34 cellular contexts compared by ENCODE assay signal in genomic region chr2:172294983-172295382, GRCh38.
"Had no signal": no experiment of that assay in that cellular context is flagged by ENCODE, and none has a peak within 500 bp of the region (broad histone marks: within the 10 kb centered on the region; RNA-seq: fewer than 3 reads in every experiment).

No MANE protein-coding gene starts in this region.

- H3K9me3 ChIP-seq: adrenal gland, ascending aorta, body of pancreas, breast epithelium had no signal

- ATAC-seq: activated naive CD4-positive, alpha-beta T cell treated with anti-CD3 and anti-CD28 coated beads, Interleukin-2, amount 50 U/mL, for 72 hours; activated naive CD8-positive, alpha-beta T cell treated with anti-CD3 and anti-CD28 coated beads, Interleukin-2, amount 50 U/mL, for 24 hours; activated T-cell treated with anti-CD3 and anti-CD28 coated beads, Interleukin-2, amount 50 U/mL, for 4 hours; activated T-cell treated with anti-CD3 and anti-CD28 coated beads, Interleukin-2, amount 50 U/mL, for 72 hours; activated T-helper 17 cell treated with anti-CD3 and anti-CD28 coated beads, Interleukin-2, amount 50 U/mL, for 72 hours had no signal

- DNase-seq: activated effector memory CD4-positive, alpha-beta T cell treated with anti-CD3 and anti-CD28 coated beads, Interleukin-2, amount 50 U/mL, for 16 hours; activated effector memory CD4-positive, alpha-beta T cell treated with Interleukin-2 at 50 U/mL for 16 hours; activated gamma-delta T cell; activated gamma-delta T cell treated with Interleukin-2 at 50 U/mL for 16 hours; activated naive CD4-positive, alpha-beta T cell; activated naive CD4-positive, alpha-beta T cell treated with anti-CD3 and anti-CD28 coated beads for 36 hours; activated naive CD4-positive, alpha-beta T cell treated with anti-CD3 and anti-CD28 coated beads, Interleukin-2, amount 10 ng/mL, durations not matched to agents 7 days and 5 days; activated naive CD4-positive, alpha-beta T cell treated with anti-CD3 and anti-CD28 coated beads, Interleukin-2, amount 50 U/mL, for 16 hours; activated naive CD4-positive, alpha-beta T cell treated with Interleukin-2 at 50 U/mL for 16 hours; activated naive CD8-positive, alpha-beta T cell treated with anti-CD3 and anti-CD28 coated beads for 36 hours; activated naive CD8-positive, alpha-beta T cell treated with anti-CD3 and anti-CD28 coated beads, Interleukin-2, amount 10 ng/mL, durations not matched to agents 7 days and 5 days; activated naive CD8-positive, alpha-beta T cell treated with anti-CD3 and anti-CD28 coated beads, Interleukin-2, amount 50 U/mL, for 24 hours; activated T-cell treated with anti-CD3 and anti-CD28 coated beads, Interleukin-2, amount 50 U/mL, for 1 hour; activated T-cell treated with anti-CD3 and anti-CD28 coated beads, Interleukin-2, amount 50 U/mL, for 24 hours; activated T-cell treated with anti-CD3 and anti-CD28 coated beads, Interleukin-2, amount 50 U/mL, for 4 hours; activated T-cell treated with anti-CD3 and anti-CD28 coated beads, Interleukin-2, amount 50 U/mL, for 48 hours; activated T-cell treated with anti-CD3 and anti-CD28 coated beads, Interleukin-2, amount 50 U/mL, for 72 hours; adrenal gland; amniotic stem cell; amygdala; anterior cingulate cortex; aorta; body of pancreas; brain microvascular endothelial cell; caudate nucleus; central memory CD4-positive, alpha-beta T cell; cerebellar nuclear complex had no signal

- FAIRE-seq: astrocyte, bronchial epithelial cell had no signal

- H3K36me3 ChIP-seq: adrenal gland, ascending aorta, brain microvascular endothelial cell, breast epithelium, cardiac muscle cell had no signal

- H3K27me3 ChIP-seq: ascending aorta, body of pancreas, brain microvascular endothelial cell, breast epithelium, cardiac muscle cell had no signal

- H3K4me3 ChIP-seq: adrenal gland, ascending aorta, body of pancreas, breast epithelium, cardiac muscle cell had no signal

- H3K4me1 ChIP-seq: ascending aorta, breast epithelium had no signal

- H3K27ac ChIP-seq: adrenal gland, ascending aorta, body of pancreas, brain microvascular endothelial cell, cardiac muscle cell had no signal
